ENCODE assay signal across 8 cellular contexts in genomic region chr9:114386361-114386885, GRCh38. TPM values are rescaled to one million over a fixed set of nuclear protein-coding genes. Genes with fewer than 3 reads are reported as not detected.
DNase-seq lines count a peak whose midpoint lies in the region; TF ChIP-seq lines count a peak whose summit lies in the region.

No MANE protein-coding gene starts in this region.

- TF ChIP-seq CTCF in fibroblast of the aortic adventitia (IDR thresholded peaks at IDR 0.05; ENCODE audit: insufficient read depth, low read length) (no peak), prostate gland (IDR thresholded peaks at IDR 0.05) (no peak)

- H3K27me3 ChIP-seq in prostate gland (replicated peaks; ENCODE audit: insufficient read depth) = no peaks in the 10 kb centered on the region

- H3K27ac ChIP-seq in prostate gland = peak overlapping the region; percentile 80 to 86

- H3K4me1 ChIP-seq in prostate gland (replicated peaks) = peaks cover 13% of the 10 kb centered on the region

- no peaks in the 10 kb centered on the region for H3K9me3 ChIP-seq in prostate gland

- H3K27me3 Mint-ChIP-seq in T-helper 1 cell treated with Interleukin-12 subunit alpha and Interleukin-12 subunit beta and Interleukin-4 antibody, amounts not matched to agents 30 μg/mL and 1 μg/mL, for 36 hours (ENCODE audit: low read depth) = no peaks in the 10 kb centered on the region

- 42% methylated on average over 9 of the region's 10 CpGs for WGBS in prostate gland

- no peak for TF ChIP-seq POLR2A in prostate gland (IDR thresholded peaks at IDR 0.05)

- peaks cover 74% of the 10 kb centered on the region for H3K36me3 Mint-ChIP-seq in T-helper 1 cell treated with Interleukin-12 subunit alpha and Interleukin-12 subunit beta and Interleukin-4 antibody, amounts not matched to agents 30 μg/mL and 1 μg/mL, for 36 hours (ENCODE audit: low read depth)

- H3K27ac Mint-ChIP-seq in T-helper 1 cell treated with Interleukin-12 subunit alpha and Interleukin-12 subunit beta and Interleukin-4 antibody, amounts not matched to agents 30 μg/mL and 1 μg/mL, for 36 hours = peak overlapping the region; percentile 93

- peak overlapping the region; percentile 96 for H3K4me3 Mint-ChIP-seq in T-helper 1 cell treated with Interleukin-12 subunit alpha and Interleukin-12 subunit beta and Interleukin-4 antibody, amounts not matched to agents 30 μg/mL and 1 μg/mL, for 36 hours

- peaks cover 62% of the 10 kb centered on the region for H3K4me1 Mint-ChIP-seq in T-helper 1 cell treated with Interleukin-12 subunit alpha and Interleukin-12 subunit beta and Interleukin-4 antibody, amounts not matched to agents 30 μg/mL and 1 μg/mL, for 36 hours (ENCODE audit: low read depth)

- no peaks in the 10 kb centered on the region for H3K36me3 ChIP-seq in prostate gland

- H3K9me3 Mint-ChIP-seq in T-helper 1 cell treated with Interleukin-12 subunit alpha and Interleukin-12 subunit beta and Interleukin-4 antibody, amounts not matched to agents 30 μg/mL and 1 μg/mL, for 36 hours = no peaks in the 10 kb centered on the region

- intact Hi-C loops in prostate gland (cut with DNase I) = loop anchor here (5.0 kb wide), 1 partner anchor 34 kb away; no protein-coding TSS in a partner anchor

- H3K4me3 ChIP-seq in GM08714 (ENCODE audit: low read length) (peak overlapping the region; percentile 71), fibroblast of the aortic adventitia (ENCODE audit: low read depth, low read length) (peak overlapping the region; percentile 70), prostate gland (peak overlapping the region; percentile 43 to 46)

- DNase-seq in fibroblast of the aortic adventitia (ENCODE audit: low read depth) = no peak
- no peak for DNase-seq in prostate gland (ENCODE audit: low spot score)
- no peak for DNase-seq in NCI-H748 treated with DMSO at 0.1 percent for 48 hours (lab: John Stamatoyannopoulos, UW)
- DNase-seq in glomerular visceral epithelial cell (ENCODE audit: extremely low spot score) = no peak
- DNase-seq in stimulated activated CD4-positive, alpha-beta T cell treated with anti-CD3 and anti-CD28 coated beads, Interleukin-12 subunit alpha, Interleukin-12 subunit beta, amount 100 ng/mL, for 4 hours = no peak
- no peak for DNase-seq in NCI-H1694 (lab: John Stamatoyannopoulos, UW)

RNA-seq across cellular contexts. Expression of gene AKNA, which starts 1.4 kb away (rescaled TPM):
- total RNA-seq in fibroblast of the aortic adventitia (ENCODE audit: low replicate concordance) = 9.9 and 22.3 TPM in 2 replicates
- 10 to 100 TPM; 20.5 to 30.1 TPM for total RNA-seq in prostate gland

RNA-seq across cellular contexts. Expression of gene ORM2, which starts 56.8 kb away (rescaled TPM):
- total RNA-seq in fibroblast of the aortic adventitia (ENCODE audit: low replicate concordance) = not detected in 2 replicates
- 1 to 10 TPM in 1 of 2 donors, under 1 TPM in 1; 0.91 to 1.9 TPM for total RNA-seq in prostate gland
